Comparison of ENCODE assay signal across 8 cellular contexts in the genomic region with DNA sequence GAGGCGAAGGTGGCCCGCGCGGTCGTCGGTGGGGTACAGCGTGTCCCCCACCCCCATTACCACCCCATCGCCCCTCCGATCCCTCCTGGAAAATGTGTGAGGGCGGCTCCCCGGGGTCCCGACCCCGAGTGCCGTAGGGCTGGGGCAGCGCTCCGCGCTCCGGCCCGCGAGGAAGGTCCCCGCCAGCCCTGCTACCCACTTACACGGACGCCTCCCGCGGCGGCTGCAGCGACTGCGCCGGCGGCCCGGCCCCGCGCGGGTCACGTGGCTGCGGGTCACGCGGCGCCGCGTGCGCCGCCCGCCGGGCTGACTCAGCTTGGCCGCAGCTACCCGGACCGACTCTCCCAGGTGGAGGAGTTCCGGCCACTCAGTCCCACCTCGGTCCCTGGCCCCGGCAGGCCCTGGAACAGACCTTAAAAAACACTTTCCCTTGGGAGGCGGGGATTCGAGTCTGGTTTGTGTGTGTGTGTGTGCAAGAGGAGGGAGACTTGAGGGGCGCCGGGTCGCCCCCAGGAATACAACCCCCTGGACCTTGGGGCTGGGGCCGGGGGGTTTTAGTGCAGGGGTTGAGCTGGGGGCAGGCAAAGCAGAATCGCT. TPM values are rescaled to one million over a fixed set of nuclear protein-coding genes. Genes with fewer than 3 reads are reported as not detected.
DNase-seq lines count a peak whose midpoint lies in the region; ATAC-seq and TF ChIP-seq lines count a peak whose summit lies in the region.

A gene (minus strand): TSS at position 236 of the 597 bp plus-strand sequence. CDS start 992 bp downstream, outside the sequence.

- peak; percentile 52 for ATAC-seq in GM21825 (IDR thresholded peaks at IDR 0.05; ENCODE audit: unreplicated experiment)

- peak; percentile 70 for DNase-seq in G401 (ENCODE audit: low spot score)
- DNase-seq in LNCaP clone FGC (ENCODE audit: low read depth), result peak; percentile 33
- peak; percentile 78 for DNase-seq in T-helper 2 cell treated with Interferon-gamma antibody and Interleukin-4, amounts not matched to agents 5 μg/mL and 100 μg/mL, for 36 hours (ENCODE audit: low spot score)
- no peak for DNase-seq in astrocyte of the cerebellum (ENCODE audit: low read depth)
- DNase-seq in hepatic stellate cell (ENCODE audit: low spot score), result peak; percentile 91
- DNase-seq in renal cortical epithelial cell (ENCODE audit: low read depth), result peak; percentile 56
- DNase-seq in NK-92 (lab: John Stamatoyannopoulos, UW; ENCODE audit: unreplicated experiment), result no peak

- no peaks in the 10 kb centered on the region for H3K27me3 Mint-ChIP-seq in T-helper 2 cell treated with Interferon-gamma antibody and Interleukin-4, amounts not matched to agents 5 μg/mL and 100 μg/mL, for 36 hours (ENCODE audit: low read depth)

- peak; percentile 24; the same call in 1 of the 2 replicates for TF ChIP-seq CTCF in LNCaP clone FGC (IDR thresholded peaks at IDR 0.05; ENCODE audit: control insufficient read depth, extremely low read depth, insufficient read depth)
- no peak for TF ChIP-seq CTCF in astrocyte of the cerebellum (IDR thresholded peaks at IDR 0.05; ENCODE audit: low read depth, low read length, missing control alignments)

- H3K4me3 ChIP-seq in LNCaP clone FGC (ENCODE audit: low read depth, low read length), result peak within 1 kb of the TSS; percentile 92
- peak within 1 kb of the TSS; percentile 68 for H3K4me3 ChIP-seq in astrocyte of the cerebellum (ENCODE audit: low read depth, low read length)

- H3K4me1 Mint-ChIP-seq in T-helper 2 cell treated with Interferon-gamma antibody and Interleukin-4, amounts not matched to agents 5 μg/mL and 100 μg/mL, for 36 hours (ENCODE audit: low read depth), result peaks cover 61% of the 10 kb centered on the region

- peaks cover 13% of the 10 kb centered on the region for H3K36me3 Mint-ChIP-seq in T-helper 2 cell treated with Interferon-gamma antibody and Interleukin-4, amounts not matched to agents 5 μg/mL and 100 μg/mL, for 36 hours (ENCODE audit: low read depth)

- peak within 1 kb of the TSS; percentile 81 for H3K4me3 Mint-ChIP-seq in T-helper 2 cell treated with Interferon-gamma antibody and Interleukin-4, amounts not matched to agents 5 μg/mL and 100 μg/mL, for 36 hours

- in situ Hi-C loops in G401 (cut with HindIII; ENCODE audit: low sequenced_read_pairs) (no loop called here), astrocyte of the cerebellum (cut with HindIII; ENCODE audit: low sequenced_read_pairs) (loop anchor here (5.0 kb wide), 1 partner anchor 69 kb away; no protein-coding TSS in a partner anchor)

- peak within 1 kb of the TSS; percentile 88 for H3K27ac Mint-ChIP-seq in T-helper 2 cell treated with Interferon-gamma antibody and Interleukin-4, amounts not matched to agents 5 μg/mL and 100 μg/mL, for 36 hours

- no peaks in the 10 kb centered on the region for H3K9me3 Mint-ChIP-seq in T-helper 2 cell treated with Interferon-gamma antibody and Interleukin-4, amounts not matched to agents 5 μg/mL and 100 μg/mL, for 36 hours

RNA-seq across cellular contexts. Expression of the gene that starts here (rescaled TPM):
- total RNA-seq in G401 (2014; rRNA removed; shearing (Covaris generic)), result 196 and 216 TPM in 2 replicates
- 58.4 and 82.3 TPM in 2 replicates for total RNA-seq in renal cortical epithelial cell

Comparison
In these comparisons a context has a peak if more than half of its experiments do, and no peak if none do; other contexts are left out.
1. DNase-seq: peak in G401 (single experiment), LNCaP clone FGC (single experiment), T-helper 2 cell treated with Interferon-gamma antibody and Interleukin-4, amounts not matched to agents 5 μg/mL and 100 μg/mL, for 36 hours (single experiment), hepatic stellate cell (single experiment) and renal cortical epithelial cell (single experiment); none in astrocyte of the cerebellum (single experiment) and NK-92 (single experiment).